ENCODE assay signal across 11 cellular contexts in genomic region chr14:98210045-98210678, GRCh38.
A peak's percentile ranks its signal among the peaks of the same experiment; 100 is the strongest.
DNase-seq lines count a peak whose midpoint lies in the region; ATAC-seq and TF ChIP-seq lines count a peak whose summit lies in the region.
"Had no signal": no experiment of that assay in that cellular context is flagged by ENCODE, and none has a peak within 500 bp of the region (broad histone marks: within the 10 kb centered on the region; RNA-seq: fewer than 3 reads in every experiment).

No MANE protein-coding gene starts in this region.

- POLR2A ChIA-PET in activated CD4-positive, alpha-beta T cell treated with anti-CD3 and anti-CD28 coated beads, Interleukin-2, amount 10 ng/mL, durations not matched to agents 7 days and 5 days (lab: Charles Lee) = no interaction called here
- POLR2A ChIA-PET in OCI-LY7 (lab: Charles Lee) = no interaction called here

- H3K27ac ChIP-seq in OCI-LY7 (ENCODE audit: low read depth, low read length, poor library complexity, severe bottlenecking) = no peak overlapping the region
- H3K27ac ChIP-seq: tibial artery had no signal

- no peaks in the 10 kb centered on the region for H3K27me3 Mint-ChIP-seq in IgD-negative memory B cell
- H3K27me3 Mint-ChIP-seq in activated CD4-positive, alpha-beta T cell treated with anti-CD3 and anti-CD28 coated beads, Interleukin-2, amount 10 ng/mL, durations not matched to agents 7 days and 5 days = no peaks in the 10 kb centered on the region

- in situ Hi-C loops in GM13976 (cut with MboI; ENCODE audit: low sequenced_read_pairs, unreplicated experiment) = no loop called here

- no peaks in the 10 kb centered on the region for H3K4me1 ChIP-seq in OCI-LY7 (ENCODE audit: insufficient read depth, low read length, poor library complexity, severe bottlenecking)
- H3K4me1 ChIP-seq: tibial artery had no signal

- no peak overlapping the region for H3K4me2 ChIP-seq in OCI-LY7 (ENCODE audit: low read length)

- no peaks in the 10 kb centered on the region for H4K20me1 ChIP-seq in OCI-LY7 (ENCODE audit: insufficient read depth, low read length)

- H3K36me3 Mint-ChIP-seq in IgD-negative memory B cell = no peaks in the 10 kb centered on the region
- H3K36me3 Mint-ChIP-seq in activated CD4-positive, alpha-beta T cell treated with anti-CD3 and anti-CD28 coated beads, Interleukin-2, amount 10 ng/mL, durations not matched to agents 7 days and 5 days (ENCODE audit: low read depth) = peaks cover 14% of the 10 kb centered on the region
- H3K36me3 Mint-ChIP-seq in activated naive CD4-positive, alpha-beta T cell treated with anti-CD3 and anti-CD28 coated beads, Interleukin-2, amount 50 U/mL, for 72 hours = peaks cover 15 to 30% of the 10 kb centered on the region in 2 donors

- TF ChIP-seq CTCF in GM13976 (IDR thresholded peaks at IDR 0.05; ENCODE audit: borderline replicate concordance, control extremely low read depth, extremely low read depth, insufficient read depth, missing control alignments) (no peak), OCI-LY7 (conservative IDR thresholded peaks at IDR 0.05; ENCODE audit: low read length) (no peak)

- H3K4me3 ChIP-seq in OCI-LY7 (ENCODE audit: low read depth, low read length, poor library complexity, severe bottlenecking) = no peak overlapping the region
- H3K4me3 ChIP-seq: tibial artery had no signal

- H3K9me3 Mint-ChIP-seq in IgD-negative memory B cell = peaks cover 0 to 7% (median 0%) of the 10 kb centered on the region in 3 donors
- H3K9me3 Mint-ChIP-seq in activated CD4-positive, alpha-beta T cell treated with anti-CD3 and anti-CD28 coated beads, Interleukin-2, amount 10 ng/mL, durations not matched to agents 7 days and 5 days = peaks cover 7% of the 10 kb centered on the region
- H3K9me3 Mint-ChIP-seq in activated naive CD4-positive, alpha-beta T cell treated with anti-CD3 and anti-CD28 coated beads, Interleukin-2, amount 50 U/mL, for 72 hours = peaks cover 3 to 4% of the 10 kb centered on the region in 2 donors

- H3K4me1 Mint-ChIP-seq in IgD-negative memory B cell = peaks cover 0 to 2% (median 0%) of the 10 kb centered on the region in 3 donors
- H3K4me1 Mint-ChIP-seq in activated CD4-positive, alpha-beta T cell treated with anti-CD3 and anti-CD28 coated beads, Interleukin-2, amount 10 ng/mL, durations not matched to agents 7 days and 5 days = peaks cover 77% of the 10 kb centered on the region

- peak overlapping the region in 2 of 3 donors; percentile 63 to 66 for H3K27ac Mint-ChIP-seq in IgD-negative memory B cell
- peak overlapping the region; percentile 97 for H3K27ac Mint-ChIP-seq in activated CD4-positive, alpha-beta T cell treated with anti-CD3 and anti-CD28 coated beads, Interleukin-2, amount 10 ng/mL, durations not matched to agents 7 days and 5 days
- H3K27ac Mint-ChIP-seq in activated naive CD4-positive, alpha-beta T cell treated with anti-CD3 and anti-CD28 coated beads, Interleukin-2, amount 50 U/mL, for 72 hours = peak overlapping the region; percentile 85 to 94

- H2AFZ ChIP-seq in OCI-LY7 (ENCODE audit: low read length) = no peak overlapping the region

- no peaks in the 10 kb centered on the region for H3K9me2 ChIP-seq in OCI-LY7 (ENCODE audit: insufficient read depth, low read length)

- intact Hi-C loops in OCI-LY7 (cut with micrococcal nuclease; ENCODE audit: unreplicated experiment) = no loop called here

- no TSS peak for BruUV-seq in OCI-LY7 (replicated peaks; lab: Mats Ljungman, UMichigan)

- no peaks in the 10 kb centered on the region for H3K79me2 ChIP-seq in OCI-LY7 (ENCODE audit: insufficient read depth, low read depth, low read length)

- H3K36me3 ChIP-seq in OCI-LY7 (ENCODE audit: insufficient read depth, low read length) = no peaks in the 10 kb centered on the region
- H3K36me3 ChIP-seq: tibial artery had no signal

- ATAC-seq in activated naive CD4-positive, alpha-beta T cell treated with anti-CD3 and anti-CD28 coated beads, Interleukin-2, amount 50 U/mL, for 72 hours = peak; percentile 77
- no peak for ATAC-seq in GM21737 (IDR thresholded peaks at IDR 0.05; ENCODE audit: unreplicated experiment)

- peak; percentile 50 for DNase-seq in activated CD4-positive, alpha-beta T cell treated with anti-CD3 and anti-CD28 coated beads, Interleukin-2, amount 10 ng/mL, durations not matched to agents 7 days and 5 days
- DNase-seq in activated naive CD4-positive, alpha-beta T cell treated with anti-CD3 and anti-CD28 coated beads, Interleukin-2, amount 50 U/mL, for 72 hours (ENCODE audit: low spot score in 2 of 2) = peak in 1 of 2 donors; percentile 61
- peak; percentile 51 for DNase-seq in stimulated activated CD4-positive, alpha-beta T cell treated with anti-CD3 and anti-CD28 coated beads, Interleukin-1b, Interleukin-23, amount 100 ng/mL, for 48 hours
- DNase-seq in 8988T (no peak), GM13976 (ENCODE audit: low spot score) (no peak), OCI-LY7 (ENCODE audit: low spot score) (no peak)
- DNase-seq: KG1, NCI-H526, tibial artery had no signal

- CTCF ChIA-PET in activated CD4-positive, alpha-beta T cell treated with anti-CD3 and anti-CD28 coated beads, Interleukin-2, amount 10 ng/mL, durations not matched to agents 7 days and 5 days (lab: Charles Lee) = interaction anchor here (0.8 to 1.8 kb wide), 6 partner anchors 8 to 45 kb away, joined by 3 to 6 read pairs (median 4); no protein-coding TSS in a partner anchor
- CTCF ChIA-PET in OCI-LY7 (lab: Charles Lee; ENCODE audit: unreplicated experiment) = no interaction called here

- H3K9me3 ChIP-seq in OCI-LY7 (ENCODE audit: low read length) = no peaks in the 10 kb centered on the region
- H3K9me3 ChIP-seq: tibial artery had no signal

- H3K4me3 Mint-ChIP-seq in IgD-negative memory B cell = peak overlapping the region in 1 of 4 donors; percentile 49
- peak overlapping the region; percentile 45 for H3K4me3 Mint-ChIP-seq in activated CD4-positive, alpha-beta T cell treated with anti-CD3 and anti-CD28 coated beads, Interleukin-2, amount 10 ng/mL, durations not matched to agents 7 days and 5 days

Comparison
In these comparisons a context has a peak if more than half of its experiments do, and no peak if none do; other contexts are left out.
1. DNase-seq: peak in activated CD4-positive, alpha-beta T cell treated with anti-CD3 and anti-CD28 coated beads, Interleukin-2, amount 10 ng/mL, durations not matched to agents 7 days and 5 days (single experiment) and stimulated activated CD4-positive, alpha-beta T cell treated with anti-CD3 and anti-CD28 coated beads, Interleukin-1b, Interleukin-23, amount 100 ng/mL, for 48 hours (single experiment); none in 8988T (single experiment), GM13976 (single experiment) and OCI-LY7 (single experiment).
2. Peak in every context shown above with its lines, with median percentiles within 50 percentile points of each other: H3K27ac Mint-ChIP-seq.